ENCODE assay signal across 9 cellular contexts in genomic region chr4:6582889-6583504, GRCh38. TPM values are rescaled to one million over a fixed set of nuclear protein-coding genes. Genes with fewer than 3 reads are reported as not detected.
A peak's percentile ranks its signal among the peaks of the same experiment; 100 is the strongest.
DNase-seq lines count a peak whose midpoint lies in the region; TF ChIP-seq lines count a peak whose summit lies in the region.
"Had no signal": no experiment of that assay in that cellular context is flagged by ENCODE, and none has a peak within 500 bp of the region (broad histone marks: within the 10 kb centered on the region; RNA-seq: fewer than 3 reads in every experiment).

No MANE protein-coding gene starts in this region.

- no peaks in the 10 kb centered on the region for H4K20me1 ChIP-seq in OCI-LY7 (ENCODE audit: insufficient read depth, low read length)

- no peaks in the 10 kb centered on the region for H3K27me3 Mint-ChIP-seq in osteocyte (ENCODE audit: unreplicated experiment)

- H3K4me3 Mint-ChIP-seq in osteocyte (ENCODE audit: unreplicated experiment): no peak overlapping the region

- peak; percentile 30 for DNase-seq in ACHN
- DNase-seq in EL: peak; percentile 19
- DNase-seq in OCI-LY7 (ENCODE audit: low spot score): peak; percentile 57
- peak; percentile 10 to 26 for DNase-seq in erythroblast (lab: John Stamatoyannopoulos, UW)
- no peak for DNase-seq in NCI-H187 treated with DMSO at 0.1 percent for 48 hours (lab: John Stamatoyannopoulos, UW)
- DNase-seq in osteocyte (ENCODE audit: extremely low spot score, unreplicated experiment): no peak
- DNase-seq in esophagus muscularis mucosa (ENCODE audit: extremely low spot score): no peak
- DNase-seq in OCI-M2 (lab: John Stamatoyannopoulos, UW; ENCODE audit: unreplicated experiment): no peak
- DNase-seq: effector CD4-positive, alpha-beta T cell had no signal

- 95% methylated on average over 3 of the region's 4 CpGs for WGBS in esophagus muscularis mucosa

- H3K9me3 ChIP-seq in OCI-LY7 (ENCODE audit: low read length) (peaks cover 13% of the 10 kb centered on the region; the same call in 1 of the 2 replicates), esophagus muscularis mucosa (peaks cover 0 to 12% (median 0%) of the 10 kb centered on the region in 4 donors)

- no peaks in the 10 kb centered on the region for H3K4me1 Mint-ChIP-seq in osteocyte (ENCODE audit: unreplicated experiment)

- no peak overlapping the region for H2AFZ ChIP-seq in OCI-LY7 (ENCODE audit: low read length)

- H3K9me2 ChIP-seq in OCI-LY7 (ENCODE audit: insufficient read depth, low read length): no peaks in the 10 kb centered on the region

- TF ChIP-seq EP300 in esophagus muscularis mucosa (IDR thresholded peaks at IDR 0.05): no peak

- H3K79me2 ChIP-seq in OCI-LY7 (ENCODE audit: insufficient read depth, low read depth, low read length): no peaks in the 10 kb centered on the region

- H3K4me3 ChIP-seq in OCI-LY7 (ENCODE audit: low read depth, low read length, poor library complexity, severe bottlenecking) (no peak overlapping the region), esophagus muscularis mucosa (no peak overlapping the region)

- CTCF ChIA-PET in OCI-LY7 (lab: Charles Lee; ENCODE audit: unreplicated experiment): interaction anchor here (0.6 to 1.0 kb wide), 2 partner anchors 62 to 1011 kb away, joined by 3 to 10 read pairs; no protein-coding TSS in a partner anchor

- no peaks in the 10 kb centered on the region for H3K9me3 Mint-ChIP-seq in osteocyte (ENCODE audit: unreplicated experiment)

- no TSS peak for BruUV-seq in OCI-LY7 (replicated peaks; lab: Mats Ljungman, UMichigan)

- H3K4me1 ChIP-seq in OCI-LY7 (ENCODE audit: insufficient read depth, low read length, poor library complexity, severe bottlenecking) (no peaks in the 10 kb centered on the region), esophagus muscularis mucosa (no peaks in the 10 kb centered on the region)

- peaks cover 19% of the 10 kb centered on the region for H3K36me3 Mint-ChIP-seq in osteocyte (ENCODE audit: unreplicated experiment)

- H3K4me2 ChIP-seq in OCI-LY7 (ENCODE audit: low read length): no peak overlapping the region

- intact Hi-C loops in OCI-LY7 (cut with micrococcal nuclease; ENCODE audit: unreplicated experiment) (no loop called here), esophagus muscularis mucosa (cut with DNase I) (no loop called here)

- POLR2A ChIA-PET in OCI-LY7 (lab: Charles Lee): no interaction called here

- TF ChIP-seq POLR2A in erythroblast (IDR thresholded peaks at IDR 0.05; ENCODE audit: low read length) (no peak), esophagus muscularis mucosa (IDR thresholded peaks at IDR 0.05; ENCODE audit: low read depth) (no peak)

- in situ Hi-C loops in ACHN (cut with HindIII; ENCODE audit: low pct_ligation_motif_present, low pct_unique_long_range_greater_than_20kb, low sequenced_read_pairs): no loop called here

- no peak overlapping the region for H3K27ac Mint-ChIP-seq in osteocyte (ENCODE audit: unreplicated experiment)

- TF ChIP-seq CTCF in OCI-LY7 (conservative IDR thresholded peaks at IDR 0.05; ENCODE audit: low read length) (no peak), osteocyte (IDR thresholded peaks at IDR 0.05) (no peak), esophagus muscularis mucosa (IDR thresholded peaks at IDR 0.05) (no peak)

- H3K27ac ChIP-seq in OCI-LY7 (ENCODE audit: low read depth, low read length, poor library complexity, severe bottlenecking): no peak overlapping the region
- H3K27ac ChIP-seq in esophagus muscularis mucosa (replicated peaks in 1 of 4): no peak overlapping the region

- peaks cover 51% of the 10 kb centered on the region for H3K36me3 ChIP-seq in OCI-LY7 (ENCODE audit: insufficient read depth, low read length)
- H3K36me3 ChIP-seq in esophagus muscularis mucosa: peaks cover 33 to 82% (median 55%) of the 10 kb centered on the region in 4 donors

- H3K27me3 ChIP-seq in esophagus muscularis mucosa: no peaks in the 10 kb centered on the region

RNA-seq across cellular contexts. Expression of gene MAN2B2, which starts 8.0 kb away (rescaled TPM):
- 11.0 and 13.7 TPM in 2 replicates for total RNA-seq in OCI-LY7 (2014; rRNA removed; shearing (Covaris generic))
- 19.4 and 20.4 TPM in 2 replicates for total RNA-seq in OCI-LY7 (2022)
- 39.1 and 45.1 TPM in 2 replicates for total RNA-seq in osteocyte
- 10 to 100 TPM; 31.9 to 42.0 (median 33.0) TPM for total RNA-seq in esophagus muscularis mucosa

RNA-seq across cellular contexts. Expression of gene MRFAP1, which starts 57.5 kb away (rescaled TPM):
- total RNA-seq in OCI-LY7 (2014; rRNA removed; shearing (Covaris generic)): 90.8 and 142 TPM in 2 replicates
- total RNA-seq in OCI-LY7 (2022) (213 and 224 TPM in 2 replicates), osteocyte (310 and 312 TPM in 2 replicates), esophagus muscularis mucosa (100 to 1,000 TPM; 155 to 331 (median 234) TPM)

Comparison
In these comparisons a context has a peak if more than half of its experiments do, and no peak if none do; other contexts are left out.
1. DNase-seq: peak in ACHN (single experiment), EL (single experiment), OCI-LY7 (single experiment) and erythroblast (2 of 2); none in NCI-H187 treated with DMSO at 0.1 percent for 48 hours (single experiment), osteocyte (single experiment), esophagus muscularis mucosa (single experiment) and OCI-M2 (single experiment).